Comparison of ENCODE assay signal across 1 cellular context in genomic region chr1:179882253-179883039, GRCh38.
TF ChIP-seq lines count a peak whose summit lies in the region.

Gene TOR1AIP1, plus strand, starts transcription at chr1:179882285. Its CDS starts 218 bp downstream, at chr1:179882503.

TF ChIP-seq in K562, 482 proteins besides CTCF, POLR2A, EP300 and RAD21 (continued from another document and continues in another):
- TF ChIP-seq RNF219 (CRISPR knock-in tag; IDR thresholded peaks at IDR 0.05) (no peak), BRD9 (IDR thresholded peaks at IDR 0.05; ENCODE audit: low read depth, partially characterized antibody) (peak; percentile 60), AFF1 (IDR thresholded peaks at IDR 0.05; ENCODE audit: low read depth in 1 of 2, partially characterized antibody in 2 of 2) (peak; percentile 68 to 85), ZNF512 (tag; IDR thresholded peaks at IDR 0.05) (no peak), BACH1 (tag; IDR thresholded peaks at IDR 0.05) (no peak; the same call in 1 of the 2 replicates), CEBPG (CRISPR knock-in tag; IDR thresholded peaks at IDR 0.05) (no peak), CEBPG (tag; conservative IDR thresholded peaks at IDR 0.05 in 1 of 2, IDR thresholded peaks at IDR 0.05 in 1 of 2) (no peak), MCM3 (IDR thresholded peaks at IDR 0.05) (no peak), LEF1 (IDR thresholded peaks at IDR 0.05) (peak; percentile 59), MTA3 (IDR thresholded peaks at IDR 0.05; ENCODE audit: borderline replicate concordance) (peak; percentile 97), PKNOX1 (IDR thresholded peaks at IDR 0.05) (peak; percentile 64), ZNF507 (tag; conservative IDR thresholded peaks at IDR 0.05) (no peak), CBX8 (IDR thresholded peaks at IDR 0.05; ENCODE audit: borderline replicate concordance, extremely low read depth, low read depth, low read length, poor library complexity, severe bottlenecking) (no peak), ARID3A (IDR thresholded peaks at IDR 0.05; ENCODE audit: borderline replicate concordance, low read depth, low read length) (peak; percentile 79; the same call in 1 of the 2 replicates), ZNF395 (CRISPR knock-in tag; IDR thresholded peaks at IDR 0.05) (no peak), SMARCB1 (IDR thresholded peaks at IDR 0.05; ENCODE audit: insufficient read length, low read depth) (peak; percentile 81), NKRF (IDR thresholded peaks at IDR 0.05; ENCODE audit: borderline replicate concordance) (peak; percentile 59), CCAR2 (IDR thresholded peaks at IDR 0.05; ENCODE audit: low read depth, low read length) (peak; percentile 35; the same call in 1 of the 2 replicates), TCF15 (CRISPR knock-in tag; IDR thresholded peaks at IDR 0.05) (peak; percentile 85), STAG1 (CRISPR knock-in tag; IDR thresholded peaks at IDR 0.05; ENCODE audit: borderline replicate concordance) (no peak), HSF4 (CRISPR knock-in tag; IDR thresholded peaks at IDR 0.05; ENCODE audit: borderline replicate concordance) (no peak), ZNF224 (CRISPR knock-in tag; IDR thresholded peaks at IDR 0.05) (0 out of 2 replicates have a peak, but pooled peaks have one; percentile 64), SETDB1 (IDR thresholded peaks at IDR 0.05; ENCODE audit: low read length) (peak; percentile 10), CBX3 (IDR thresholded peaks at IDR 0.05; ENCODE audit: borderline replicate concordance in 1 of 2, low read length in 2 of 2) (peak in 1 of 2 experiments; percentile 97; a peak in 2 of 3 replicates), NR3C1 (CRISPR knock-in tag; IDR thresholded peaks at IDR 0.05) (no peak; the same call in 1 of the 2 replicates), ETS1 (conservative IDR thresholded peaks at IDR 0.05; ENCODE audit: control insufficient read depth, low read depth, low read length) (peak; percentile 100), SMAD4 (CRISPR knock-in tag; conservative IDR thresholded peaks at IDR 0.05) (peak; percentile 92), SMAD1 (IDR thresholded peaks at IDR 0.05; ENCODE audit: low read depth, low read length, partially characterized antibody) (no peak), SREBF1 (IDR thresholded peaks at IDR 0.05; ENCODE audit: borderline replicate concordance, low read depth, low read length) (0 out of 2 replicates have a peak, but pooled peaks have one; percentile 43), NR2F6 (CRISPR knock-in tag; IDR thresholded peaks at IDR 0.05) (peak; percentile 82; the same call in 1 of the 2 replicates), PCBP1 (IDR thresholded peaks at IDR 0.05; ENCODE audit: low read depth, low read length, poor library complexity, severe bottlenecking) (peak; percentile 60), CHAMP1 (IDR thresholded peaks at IDR 0.05) (peak; percentile 98), COPS2 (conservative IDR thresholded peaks at IDR 0.05) (no peak), STAT6 (CRISPR knock-in tag; IDR thresholded peaks at IDR 0.05) (peak; percentile 5), PML (IDR thresholded peaks at IDR 0.05; ENCODE audit: low read length) (peak; percentile 86), EZH2 (IDR thresholded peaks at IDR 0.05; ENCODE audit: borderline replicate concordance, low read depth, low read length) (no peak)
